9 cellular contexts compared by ENCODE assay signal in genomic region chr10:68955786-68956532, GRCh38. TPM values are rescaled to one million over a fixed set of nuclear protein-coding genes. Genes with fewer than 3 reads are reported as not detected.
A peak's percentile ranks its signal among the peaks of the same experiment; 100 is the strongest.
DNase-seq lines count a peak whose midpoint lies in the region; ATAC-seq, FAIRE-seq and TF ChIP-seq lines count a peak whose summit lies in the region.
"Had no signal": no experiment of that assay in that cellular context is flagged by ENCODE, and none has a peak within 500 bp of the region (broad histone marks: within the 10 kb centered on the region; RNA-seq: fewer than 3 reads in every experiment).

TSS of gene DDX21 (plus strand) at chr10:68956170. CDS start at chr10:68956226, 56 bp downstream.

- intact Hi-C loops in spleen (cut with DNase I; ENCODE audit: low total_unique reads): no loop called here

- H3K27me3 ChIP-seq in bronchial epithelial cell (ENCODE audit: control insufficient read depth, insufficient read depth, low read length): no peaks in the 10 kb centered on the region
- no peaks in the 10 kb centered on the region for H3K27me3 ChIP-seq in spleen (replicated peaks in 1 of 7)

- no peaks in the 10 kb centered on the region for H3K9me3 Mint-ChIP-seq in immature natural killer cell

- H3K27me3 Mint-ChIP-seq in immature natural killer cell (ENCODE audit: low read depth in 3 of 3): peaks cover 2 to 13% (median 12%) of the 10 kb centered on the region in 3 donors

- ATAC-seq in GM18907 (IDR thresholded peaks at IDR 0.05; ENCODE audit: unreplicated experiment): peak; percentile 88
- ATAC-seq in HG03159 (IDR thresholded peaks at IDR 0.05; ENCODE audit: unreplicated experiment): peak; percentile 82

- DNase-seq in AG08396 (ENCODE audit: low spot score) (peak; percentile 96), NCI-H2227 (lab: John Stamatoyannopoulos, UW; ENCODE audit: unreplicated experiment) (peak; percentile 91), bronchial epithelial cell (ENCODE audit: low read depth) (peak; percentile 88), immature natural killer cell (peak; percentile 86 to 88 (median 87)), spleen (peak; percentile 98)

- peak within 1 kb of the TSS; percentile 67 to 99 (median 96) for H3K27ac ChIP-seq in spleen

- H3K4me3 ChIP-seq in WI38 (ENCODE audit: low read depth, low read length): peak within 1 kb of the TSS; percentile 95
- H3K4me3 ChIP-seq in bronchial epithelial cell (ENCODE audit: low read depth, low read length): peak within 1 kb of the TSS; percentile 100
- H3K4me3 ChIP-seq in spleen: peak within 1 kb of the TSS; percentile 87 to 100 (median 100)

- H3K36me3 Mint-ChIP-seq in immature natural killer cell: peaks cover 0 to 7% (median 6%) of the 10 kb centered on the region in 3 donors

- peaks cover 28 to 42% of the 10 kb centered on the region in 2 donors for H3K4me1 Mint-ChIP-seq in immature natural killer cell

- WGBS in spleen, 5 donors: 0% methylated on average over 49 to 57 of the region's 57 CpGs

- H3K4me1 ChIP-seq in spleen: peaks cover 18 to 56% (median 48%) of the 10 kb centered on the region in 6 donors

- H3K36me3 ChIP-seq in bronchial epithelial cell (ENCODE audit: control insufficient read depth, insufficient read depth, low read length) (peaks cover 1% of the 10 kb centered on the region), spleen (peaks cover 0 to 28% (median 11%) of the 10 kb centered on the region in 6 donors)

- TF ChIP-seq CTCF in WI38 (IDR thresholded peaks at IDR 0.05; ENCODE audit: low read depth, low read length): 0 out of 2 replicates have a peak, but pooled peaks have one; percentile 33
- peak; percentile 77 for TF ChIP-seq CTCF in bronchial epithelial cell (IDR thresholded peaks at IDR 0.05; ENCODE audit: insufficient read depth, low read length, severe bottlenecking)
- peak in 9 of 11 experiments; percentile 34 to 71 (median 66) for TF ChIP-seq CTCF in spleen (IDR thresholded peaks at IDR 0.05 in 8 of 11, conservative IDR thresholded peaks at IDR 0.05 in 3 of 11)

- peak within 1 kb of the TSS; percentile 98 to 100 (median 99) for H3K27ac Mint-ChIP-seq in immature natural killer cell

- TF ChIP-seq POLR2A in spleen (IDR thresholded peaks at IDR 0.05): peak in 2 of 3 donors; percentile 47 to 64

- FAIRE-seq in bronchial epithelial cell (lab: Jason Lieb, UNC): no peak
- FAIRE-seq: colon had no signal

- no peaks in the 10 kb centered on the region for H3K9me3 ChIP-seq in spleen

- H3K4me3 Mint-ChIP-seq in immature natural killer cell: peak within 1 kb of the TSS; percentile 97 to 100 (median 99)

RNA-seq across cellular contexts. Expression of gene DDX21, which starts in this region (rescaled TPM):
- 148 and 193 TPM in 2 replicates for total RNA-seq in bronchial epithelial cell
- 10 to 100 TPM in 2 of 3 donors, 1 to 10 TPM in 1; 8.9 to 14.6 (median 12.6) TPM for polyA plus RNA-seq in immature natural killer cell
- 10 to 100 TPM; 37.6 to 70.0 (median 56.6) TPM for total RNA-seq in spleen
- polyA plus RNA-seq in spleen: 10 to 100 TPM; 15.7 to 23.8 (median 22.1) TPM

Comparison
In these comparisons a context has a peak if more than half of its experiments do, and no peak if none do; other contexts are left out.
1. Peak in every context shown above with its lines: DNase-seq, ATAC-seq, H3K4me3 ChIP-seq and H3K27ac ChIP-seq.